Comparison of ENCODE assay signal across 16 cellular contexts in genomic region chr10:51937736-51938135, GRCh38.
DNase-seq lines count a peak whose midpoint lies in the region; ATAC-seq and TF ChIP-seq lines count a peak whose summit lies in the region.
"Had no signal": no experiment of that assay in that cellular context is flagged by ENCODE, and none has a peak within 500 bp of the region (broad histone marks: within the 10 kb centered on the region; RNA-seq: fewer than 3 reads in every experiment).

No MANE protein-coding gene starts in this region.

- H3K4me2 ChIP-seq in osteoblast (ENCODE audit: insufficient read depth, low read length), result peak overlapping the region; percentile 47
- H3K4me2 ChIP-seq: BLaER1 treated with 17β-estradiol and CSF1 and Interleukin-3, amounts not matched to agents 10 nM and 100 nM had no signal

- no peak for ATAC-seq in activated naive CD4-positive, alpha-beta T cell treated with anti-CD3 and anti-CD28 coated beads, Interleukin-2, amount 50 U/mL, for 72 hours
- ATAC-seq in GM21786 (IDR thresholded peaks at IDR 0.05; ENCODE audit: unreplicated experiment), result no peak

- no peaks in the 10 kb centered on the region for H3K9me3 Mint-ChIP-seq in activated naive CD4-positive, alpha-beta T cell treated with anti-CD3 and anti-CD28 coated beads, Interleukin-2, amount 50 U/mL, for 72 hours

- no peaks in the 10 kb centered on the region for H3K4me1 ChIP-seq in osteoblast (ENCODE audit: insufficient read depth, low read length)
- H3K4me1 ChIP-seq: suprapubic skin had no signal

- H3K4me3 ChIP-seq in MG63, result peak overlapping the region; percentile 14; the same call in 1 of the 2 replicates
- no peak overlapping the region for H3K4me3 ChIP-seq in epithelial cell of esophagus (ENCODE audit: low read length)
- H3K4me3 ChIP-seq in osteoblast (ENCODE audit: insufficient read depth, low read length), result no peak overlapping the region
- H3K4me3 ChIP-seq: BLaER1 treated with 17β-estradiol and CSF1 and Interleukin-3, amounts not matched to agents 10 nM and 100 nM; suprapubic skin had no signal

- no peaks in the 10 kb centered on the region for H4K20me1 ChIP-seq in osteoblast (ENCODE audit: insufficient read depth, low read length)
- H4K20me1 ChIP-seq: BLaER1 treated with 17β-estradiol and CSF1 and Interleukin-3, amounts not matched to agents 10 nM and 100 nM had no signal

- DNase-seq in AG09319 (ENCODE audit: extremely low read depth, low read depth) (peak; percentile 59), MG63 (peak; percentile 39), epithelial cell of esophagus (ENCODE audit: low read depth) (peak; percentile 46), osteoblast (ENCODE audit: insufficient read length, low spot score, missing footprints) (no peak), SW 1271 (lab: John Stamatoyannopoulos, UW) (no peak), SIG-M5 treated with dmso at 0.1 percent for 504 hours (lab: John Stamatoyannopoulos, UW; ENCODE audit: unreplicated experiment) (no peak)
- no peak for DNase-seq in activated naive CD4-positive, alpha-beta T cell treated with anti-CD3 and anti-CD28 coated beads, Interleukin-2, amount 50 U/mL, for 72 hours (ENCODE audit: low spot score in 2 of 2)
- DNase-seq: activated CD8-positive, alpha-beta memory T cell treated with anti-CD3 and anti-CD28 coated beads for 24 hours; activated effector memory CD4-positive, alpha-beta T cell treated with anti-CD3 and anti-CD28 coated beads, Interleukin-2, amount 50 U/mL, for 16 hours; DMS79 treated with DMSO at 0.1 percent for 48 hours; NCI-H1105; nucleus accumbens had no signal

- no peak overlapping the region for H3K27ac Mint-ChIP-seq in activated naive CD4-positive, alpha-beta T cell treated with anti-CD3 and anti-CD28 coated beads, Interleukin-2, amount 50 U/mL, for 72 hours

- H3K27me3 ChIP-seq in MG63 (no peaks in the 10 kb centered on the region), osteoblast (ENCODE audit: insufficient read depth, low read length) (no peaks in the 10 kb centered on the region)
- H3K27me3 ChIP-seq: suprapubic skin had no signal

- no peak for TF ChIP-seq CTCF in AG09319 (IDR thresholded peaks at IDR 0.05; ENCODE audit: low read depth, low read length)
- TF ChIP-seq CTCF in epithelial cell of esophagus (IDR thresholded peaks at IDR 0.05; ENCODE audit: insufficient read depth, low read depth, low read length, missing control alignments), result no peak
- no peak for TF ChIP-seq CTCF in osteoblast (IDR thresholded peaks at IDR 0.05; ENCODE audit: extremely low read depth, low read depth, low read length)

- H3K36me3 ChIP-seq in MG63, result no peaks in the 10 kb centered on the region
- H3K36me3 ChIP-seq in osteoblast (ENCODE audit: insufficient read depth, low read length), result no peaks in the 10 kb centered on the region
- H3K36me3 ChIP-seq: BLaER1 treated with 17β-estradiol and CSF1 and Interleukin-3, amounts not matched to agents 10 nM and 100 nM; suprapubic skin had no signal

- H2AFZ ChIP-seq in osteoblast (ENCODE audit: low read length), result peak overlapping the region; percentile 57

- no peaks in the 10 kb centered on the region for H3K36me3 Mint-ChIP-seq in activated naive CD4-positive, alpha-beta T cell treated with anti-CD3 and anti-CD28 coated beads, Interleukin-2, amount 50 U/mL, for 72 hours

- H3K27ac ChIP-seq in osteoblast (ENCODE audit: low read depth, low read length), result peak overlapping the region; percentile 4
- H3K27ac ChIP-seq: BLaER1 treated with 17β-estradiol and CSF1 and Interleukin-3, amounts not matched to agents 10 nM and 100 nM; suprapubic skin; VCaP had no signal

- H3K9me3 ChIP-seq in MG63, result no peaks in the 10 kb centered on the region
- no peaks in the 10 kb centered on the region for H3K9me3 ChIP-seq in osteoblast (ENCODE audit: low read depth, low read length)
- H3K9me3 ChIP-seq: BLaER1 treated with 17β-estradiol and CSF1 and Interleukin-3, amounts not matched to agents 10 nM and 100 nM; suprapubic skin had no signal

- no peaks in the 10 kb centered on the region for H3K79me2 ChIP-seq in osteoblast (ENCODE audit: insufficient read depth, low read length)

Comparison
In these comparisons a context has a peak if more than half of its experiments do, and no peak if none do; other contexts are left out.
1. DNase-seq: peak in AG09319 (single experiment), MG63 (single experiment) and epithelial cell of esophagus (single experiment); none in osteoblast (single experiment), activated naive CD4-positive, alpha-beta T cell treated with anti-CD3 and anti-CD28 coated beads, Interleukin-2, amount 50 U/mL, for 72 hours (0 of 2), SW 1271 (0 of 2) and SIG-M5 treated with dmso at 0.1 percent for 504 hours (single experiment).